In genomic region chr5:128084228-128085167, GRCh38 we compare ENCODE assay signal across 8 cellular contexts. TPM values are rescaled to one million over a fixed set of nuclear protein-coding genes. Genes with fewer than 3 reads are reported as not detected.
A peak's percentile ranks its signal among the peaks of the same experiment; 100 is the strongest.
DNase-seq lines count a peak whose midpoint lies in the region; FAIRE-seq and TF ChIP-seq lines count a peak whose summit lies in the region.

No MANE protein-coding gene starts in this region.

- peaks cover 10% of the 10 kb centered on the region for H3K23me2 ChIP-seq in H1 (ENCODE audit: low read depth, low read length)

- no peak overlapping the region for H4K91ac ChIP-seq in H1 (replicated peaks; ENCODE audit: insufficient read length, low read length)

- H2BK20ac ChIP-seq in H1 (ENCODE audit: low read length), result no peak overlapping the region

- TF ChIP-seq CTCF in GM10266 (IDR thresholded peaks at IDR 0.05; ENCODE audit: control insufficient read depth, insufficient read depth, low read depth, missing control alignments), result no peak
- TF ChIP-seq CTCF in HEK293 (tag by site-specific recombination; IDR thresholded peaks at IDR 0.05), result no peak; the same call in 1 of the 2 replicates
- TF ChIP-seq CTCF in H1 (IDR thresholded peaks at IDR 0.05; ENCODE audit: control extremely low read depth in 1 of 3, insufficient read depth in 1 of 3, low read depth in 1 of 3, low read length in 3 of 3), result no peak

- no peak for TF ChIP-seq EP300 in H1 (IDR thresholded peaks at IDR 0.05; ENCODE audit: borderline replicate concordance in 1 of 2, low read depth in 2 of 2, low read length in 2 of 2)

- no peaks in the 10 kb centered on the region; a peak in 1 of 3 replicates for H3K36me3 ChIP-seq in HEK293 (ENCODE audit: control insufficient read depth in 2 of 2, insufficient read depth in 1 of 2, low read length in 2 of 2)
- no peaks in the 10 kb centered on the region for H3K36me3 ChIP-seq in H1 (ENCODE audit: control insufficient read depth in 2 of 4, insufficient read depth in 4 of 4, low read length in 3 of 4)
- H3K36me3 ChIP-seq in mesodermal cell (ENCODE audit: control insufficient read depth, insufficient read depth, low read length), result no peaks in the 10 kb centered on the region

- H2BK5ac ChIP-seq in H1 (ENCODE audit: low read depth, low read length), result no peak overlapping the region

- DNase-seq in GM10266 (ENCODE audit: extremely low spot score), result peak; percentile 64
- DNase-seq in NCI-H1105 treated with DMSO at 0.1 percent for 48 hours (lab: John Stamatoyannopoulos, UW), result peak; percentile 28
- DNase-seq in activated CD8-positive, alpha-beta memory T cell treated with anti-CD3 and anti-CD28 coated beads for 4 hours (ENCODE audit: low read depth in 2 of 2), result peak; percentile 17 to 20
- peak in 1 of 2 experiments; percentile 64 for DNase-seq in H1 (ENCODE audit: low read depth in 1 of 2, low spot score in 2 of 2)
- peak; percentile 13 to 22 for DNase-seq in stimulated activated CD8-positive, alpha-beta memory T cell treated with anti-CD3 and anti-CD28 coated beads, Interleukin-4, amount 100 ng/mL, for 1 hour (ENCODE audit: low read depth in 2 of 2, low spot score in 1 of 2)
- DNase-seq in NCI-H1436 treated with DMSO at 0.1 percent for 48 hours (lab: John Stamatoyannopoulos, UW), result no peak

- peak overlapping the region in 2 of 4 experiments; percentile 72 to 76; a peak in 2 of 7 replicates for H3K9ac ChIP-seq in H1 (replicated peaks in 1 of 4; ENCODE audit: extremely low read depth in 1 of 4, low read depth in 3 of 4, low read length in 3 of 4)

- H3K4me1 ChIP-seq in HEK293 (ENCODE audit: control insufficient read depth, insufficient read depth, low read length), result peaks cover 9% of the 10 kb centered on the region; the same call in 1 of the 2 replicates
- H3K4me1 ChIP-seq in H1 (replicated peaks in 1 of 4; ENCODE audit: control insufficient read depth in 3 of 4, insufficient read depth in 4 of 4, low read length in 3 of 4), result peaks cover 2 to 11% (median 3%) of the 10 kb centered on the region in 4 experiments; a peak in 6 of 7 replicates
- no peaks in the 10 kb centered on the region for H3K4me1 ChIP-seq in mesodermal cell (ENCODE audit: control insufficient read depth, insufficient read depth, low read length, poor library complexity, severe bottlenecking)

- no peak overlapping the region for H4K5ac ChIP-seq in H1 (ENCODE audit: insufficient read length, low read depth, low read length)

- peak overlapping the region; percentile 97 to 99 for H3K4me2 ChIP-seq in H1 (ENCODE audit: insufficient read depth in 1 of 2, low read depth in 2 of 2, low read length in 2 of 2)

- peak overlapping the region; percentile 70 for H3K4me3 ChIP-seq in HEK293 (ENCODE audit: low read depth, low read length)
- H3K4me3 ChIP-seq in H1 (ENCODE audit: extremely low read depth in 1 of 4, insufficient read depth in 2 of 4, low read depth in 3 of 4, low read length in 4 of 4), result peak overlapping the region; percentile 57 to 87 (median 74)
- peak overlapping the region; percentile 69 for H3K4me3 ChIP-seq in mesodermal cell (ENCODE audit: extremely low read depth, insufficient read depth, low read length, poor library complexity, severe bottlenecking)

- H2AFZ ChIP-seq in H1 (ENCODE audit: low read length), result no peak overlapping the region

- H3K27ac ChIP-seq in HEK293 (ENCODE audit: extremely low read depth, low read depth, low read length), result peak overlapping the region; percentile 77; the same call in 1 of the 2 replicates
- H3K27ac ChIP-seq in H1 (ENCODE audit: low read depth, low read length), result no peak overlapping the region
- H3K27ac ChIP-seq in mesodermal cell (ENCODE audit: low read depth, low read length, severe bottlenecking), result no peak overlapping the region

- CTCF ChIA-PET in HEK293 (lab: Yijun Ruan, JAX), result interaction anchor here (0.6 to 1.1 kb wide), 6 partner anchors 9 to 518 kb away, joined by 3 to 4 read pairs (median 3); no protein-coding TSS in a partner anchor
- CTCF ChIA-PET in H1 (lab: Charles Lee; ENCODE audit: partially characterized antibody), result interaction anchor here (0.7 to 1.2 kb wide), 3 partner anchors 72 to 511 kb away, joined by 3 to 4 read pairs (median 3); no protein-coding TSS in a partner anchor

- peaks cover 0 to 16% (median 9%) of the 10 kb centered on the region in 4 experiments; a peak in 4 of 7 replicates for H3K27me3 ChIP-seq in H1 (replicated peaks in 1 of 4; ENCODE audit: control insufficient read depth in 3 of 4, extremely low read depth in 1 of 4, insufficient read depth in 3 of 4, low read length in 3 of 4)

- no peaks in the 10 kb centered on the region for H3K9me3 ChIP-seq in HEK293 (ENCODE audit: control insufficient read depth, insufficient read depth, low read depth, low read length)
- H3K9me3 ChIP-seq in H1 (ENCODE audit: insufficient read depth in 2 of 2, low read depth in 1 of 2, low read length in 1 of 2), result no peaks in the 10 kb centered on the region
- H3K9me3 ChIP-seq in mesodermal cell (ENCODE audit: control insufficient read depth, low read length), result no peaks in the 10 kb centered on the region

- peak overlapping the region; percentile 35 for H4K8ac ChIP-seq in H1 (ENCODE audit: extremely low read depth, insufficient read depth, low read length)

- no peak overlapping the region for H3K4ac ChIP-seq in H1 (replicated peaks; ENCODE audit: insufficient read length, low read depth, low read length)

- H2BK12ac ChIP-seq in H1 (ENCODE audit: low read depth, low read length), result no peak overlapping the region

- TF ChIP-seq RAD21 in H1 (IDR thresholded peaks at IDR 0.05 in 1 of 2, conservative IDR thresholded peaks at IDR 0.05 in 1 of 2; ENCODE audit: low read depth in 2 of 2, low read length in 2 of 2), result no peak

- peaks cover 0 to 11% of the 10 kb centered on the region in 2 experiments; a peak in 2 of 4 replicates for H3K79me2 ChIP-seq in H1 (ENCODE audit: control insufficient read depth in 1 of 2, insufficient read depth in 2 of 2, low read length in 2 of 2)

- no peak for FAIRE-seq in H1 (lab: Jason Lieb, UNC)

- H3K79me1 ChIP-seq in H1 (ENCODE audit: low read depth, low read length), result 0 out of 2 replicates have a peak, but pooled peaks cover 2% of the 10 kb centered on the region

- no peak overlapping the region for H2BK120ac ChIP-seq in H1 (replicated peaks; ENCODE audit: low read depth, low read length)

- no peak overlapping the region; the same call in 1 of the 2 replicates for H2AK5ac ChIP-seq in H1 (ENCODE audit: low read depth, low read length)

- no peak overlapping the region for H3K56ac ChIP-seq in H1 (replicated peaks; ENCODE audit: insufficient read length, low read depth, low read length)

- 6% methylated on average over 43 of the region's 71 CpGs; no CpG with 5 or more reads in 1 of the 2 experiments for whole genome bisulfite sequencing in H1 (ENCODE audit: extremely low coverage in 1 of 2, insufficient coverage in 1 of 2, insufficient read length in 1 of 2, insufficient replicate concordance in 2 of 2, low coverage in 1 of 2, low lambda C conversion rate in 2 of 2, missing lambda C conversion rate in 1 of 2), 2 experiments
- 2 to 3% methylated on average over 61 to 64 of the region's 71 CpGs for WGBS in mesodermal cell (ENCODE audit: insufficient coverage in 2 of 2), 2 experiments

- POLR2A ChIA-PET in HEK293 (lab: Yijun Ruan, JAX), result interaction anchor here (1.1 kb wide), 1 partner anchor 15 kb away, joined by 3 read pairs; no protein-coding TSS in a partner anchor
- POLR2A ChIA-PET in H1 (lab: Charles Lee; ENCODE audit: partially characterized antibody), result interaction anchor here (1.3 kb wide), 1 partner anchor 10 kb away, joined by 5 read pairs; no protein-coding TSS in a partner anchor

- H3K14ac ChIP-seq in H1 (ENCODE audit: insufficient read length), result no peak overlapping the region

- H3K23ac ChIP-seq in H1 (ENCODE audit: insufficient read length), result no peak overlapping the region

- H4K20me1 ChIP-seq in H1 (replicated peaks in 1 of 2; ENCODE audit: control insufficient read depth in 1 of 2, insufficient read depth in 2 of 2, low read length in 2 of 2), result peaks cover 10 to 15% of the 10 kb centered on the region in 2 experiments

- TF ChIP-seq POLR2A in H1 (IDR thresholded peaks at IDR 0.05; ENCODE audit: control extremely low read depth in 1 of 2, low read depth in 2 of 2, low read length in 2 of 2), result no peak

- no peak overlapping the region for H2BK15ac ChIP-seq in H1 (ENCODE audit: low read length)

- no peak overlapping the region for H3K18ac ChIP-seq in H1 (ENCODE audit: extremely low read depth, low read length)

TF ChIP-seq in HEK293, 187 proteins besides CTCF, POLR2A, EP300 and RAD21 (continues in another document):
- peak; percentile 73 for TF ChIP-seq ZBTB20 (tag by site-specific recombination; IDR thresholded peaks at IDR 0.05)
- TF ChIP-seq ZNF175 (tag by site-specific recombination; IDR thresholded peaks at IDR 0.05), result no peak
- TF ChIP-seq ZNF624 (tag by site-specific recombination; IDR thresholded peaks at IDR 0.05), result no peak
- peak; percentile 16; the same call in 1 of the 2 replicates for TF ChIP-seq KLF8 (tag by site-specific recombination; IDR thresholded peaks at IDR 0.05)
- no peak for TF ChIP-seq ZNF324 (tag by site-specific recombination; IDR thresholded peaks at IDR 0.05)
- no peak for TF ChIP-seq ZNF37A (tag by site-specific recombination; IDR thresholded peaks at IDR 0.05)
- TF ChIP-seq ZNF426 (tag by site-specific recombination; IDR thresholded peaks at IDR 0.05), result no peak

TF ChIP-seq in H1, 55 proteins besides CTCF, POLR2A, EP300 and RAD21 (continues in another document):
- TF ChIP-seq RNF2 (IDR thresholded peaks at IDR 0.05; ENCODE audit: borderline replicate concordance, low read depth, low read length, missing control alignments, poor library complexity, severe bottlenecking) (peak; percentile 35), NRF1 (IDR thresholded peaks at IDR 0.05; ENCODE audit: low read depth, low read length) (no peak), JUN (IDR thresholded peaks at IDR 0.05; ENCODE audit: low read depth, low read length) (no peak), SP4 (IDR thresholded peaks at IDR 0.05; ENCODE audit: low read length) (no peak), KDM5A (IDR thresholded peaks at IDR 0.05; ENCODE audit: low read length) (no peak), EZH2 (IDR thresholded peaks at IDR 0.05; ENCODE audit: low read depth, low read length, severe bottlenecking) (no peak), RXRA (IDR thresholded peaks at IDR 0.05; ENCODE audit: insufficient read depth, low read depth, low read length) (no peak), CBX8 (IDR thresholded peaks at IDR 0.05; ENCODE audit: borderline replicate concordance, low read depth, low read length) (no peak)

RNA-seq across cellular contexts. Expression of gene SLC12A2, which starts 0.9 kb away (rescaled TPM):
- total RNA-seq in H1 (2021; fragmentation: NEBNext Ultra II Directional; extraction: Animal tissue kit (Norgen Biotek cat#: 25700)), result 16.2 and 16.4 TPM in 2 replicates
- polyA plus RNA-seq in H1 (2011; rRNA removed), result 2.3 and 2.6 TPM in 2 replicates
- 3.2 TPM for polyA plus RNA-seq in H1 (2011; cell fraction: cytosol; rRNA removed)
- polyA plus RNA-seq in H1 (2011; cell fraction: nucleus; rRNA removed), result 3.3 TPM
- polyA plus RNA-seq in H1 (2012, experiment 1 of 2), result 3.2 to 6.0 TPM (median 4.5 TPM) in 4 replicates
- polyA plus RNA-seq in H1 (2012, experiment 2 of 2), result 0.25 TPM
- 15.0 TPM for polyA plus RNA-seq in H1 (2013, experiment 1 of 2)
- 14.1 TPM for polyA plus RNA-seq in H1 (2013, experiment 2 of 2)
- 22.8 and 35.8 TPM in 2 replicates for polyA minus RNA-seq in H1 (2011; rRNA and poly(A)+ RNA removed)
- polyA minus RNA-seq in H1 (2011; cell fraction: cytosol; rRNA and poly(A)+ RNA removed), result 13.7 TPM
- 18.3 TPM for polyA minus RNA-seq in H1 (2011; cell fraction: nucleus; rRNA and poly(A)+ RNA removed)
- polyA plus RNA-seq in mesodermal cell (2013, experiment 1 of 2), result 12.9 TPM
- polyA plus RNA-seq in mesodermal cell (2013, experiment 2 of 2), result 15.5 TPM
